Comparison of ENCODE assay signal across 21 cellular contexts in the genomic region with DNA sequence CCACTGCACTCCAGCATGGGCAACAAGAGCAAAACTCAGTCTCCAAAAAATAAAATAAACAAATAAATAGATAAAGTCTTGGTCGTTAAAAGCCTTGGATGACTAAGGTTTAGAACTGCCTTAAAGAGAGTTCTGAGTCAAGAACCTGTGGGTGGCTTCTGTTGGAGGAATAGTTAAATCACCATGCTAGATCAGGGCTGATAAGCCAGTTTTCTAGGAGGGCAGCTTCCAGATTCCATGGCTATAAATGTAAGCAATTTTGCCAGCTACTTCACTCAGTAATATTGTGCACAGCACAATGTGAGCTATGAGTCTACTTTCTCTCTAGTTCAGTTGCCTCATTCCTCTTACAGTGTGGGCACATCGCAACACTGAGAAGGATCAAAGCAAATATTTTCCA.
DNase-seq lines count a peak whose midpoint lies in the region; ATAC-seq, FAIRE-seq and TF ChIP-seq lines count a peak whose summit lies in the region.
"Had no signal": no experiment of that assay in that cellular context is flagged by ENCODE, and none has a peak within 500 bp of the region (broad histone marks: within the 10 kb centered on the region; RNA-seq: fewer than 3 reads in every experiment).

No MANE protein-coding gene starts in this region.

- H3K27ac ChIP-seq in PC-3 (ENCODE audit: low read length) (no peak overlapping the region), H1 (ENCODE audit: low read depth, low read length) (no peak overlapping the region), caudate nucleus (ENCODE audit: low read depth, low read length) (no peak overlapping the region)
- H3K27ac ChIP-seq: coronary artery, heart right ventricle had no signal

- no peak overlapping the region for H3K18ac ChIP-seq in H1 (ENCODE audit: extremely low read depth, low read length)

- no peak overlapping the region for H3K14ac ChIP-seq in H1 (ENCODE audit: insufficient read length)

- H3F3A ChIP-seq in PC-3 (ENCODE audit: low read length, unreplicated experiment) = no peaks in the 10 kb centered on the region

- no peak overlapping the region for H2AK5ac ChIP-seq in H1 (ENCODE audit: low read depth, low read length)

- H3K56ac ChIP-seq in H1 (replicated peaks; ENCODE audit: insufficient read length, low read depth, low read length) = no peak overlapping the region

- 91% methylated on average over 2 of the region's 2 CpGs; no CpG with 5 or more reads in 1 of the 2 experiments for WGBS in H1 (ENCODE audit: extremely low coverage in 1 of 2, insufficient coverage in 1 of 2, insufficient read length in 1 of 2, insufficient replicate concordance in 2 of 2, low coverage in 1 of 2, low lambda C conversion rate in 2 of 2, missing lambda C conversion rate in 1 of 2), 2 experiments

- H2BK120ac ChIP-seq in H1 (replicated peaks; ENCODE audit: low read depth, low read length) = no peak overlapping the region

- ATAC-seq in PC-3 = peak; percentile 55
- ATAC-seq in HG03025 (IDR thresholded peaks at IDR 0.05; ENCODE audit: low FRiP score, unreplicated experiment) = no peak
- no peak for ATAC-seq in GM19455 (IDR thresholded peaks at IDR 0.05; ENCODE audit: unreplicated experiment)
- ATAC-seq in GM21529 (IDR thresholded peaks at IDR 0.05; ENCODE audit: unreplicated experiment) = no peak
- ATAC-seq: heart right ventricle; left lobe of liver; stimulated activated memory B cell treated with anti-CD40 and anti-IgM and Interleukin-4, amounts not matched to agents 10 μg/mL and 1 μg/mL and 100 μg/mL, for 72 hours had no signal

- BruUV-seq in PC-3 (replicated peaks; lab: Mats Ljungman, UMichigan) = no TSS peak

- no peak overlapping the region for H3K4ac ChIP-seq in H1 (replicated peaks; ENCODE audit: insufficient read length, low read depth, low read length)

- H2BK5ac ChIP-seq in H1 (ENCODE audit: low read depth, low read length) = no peak overlapping the region

- H3K23ac ChIP-seq in H1 (ENCODE audit: insufficient read length) = no peak overlapping the region

- no peak overlapping the region for H3K4me2 ChIP-seq in PC-3 (ENCODE audit: low read length)
- H3K4me2 ChIP-seq in H1 (ENCODE audit: insufficient read depth in 1 of 2, low read depth in 2 of 2, low read length in 2 of 2) = no peak overlapping the region
- H3K4me2 ChIP-seq: SK-N-SH had no signal

- H4K8ac ChIP-seq in H1 (ENCODE audit: extremely low read depth, insufficient read depth, low read length) = no peak overlapping the region

- H2BK20ac ChIP-seq in H1 (ENCODE audit: low read length) = no peak overlapping the region

- no peak overlapping the region for H4K5ac ChIP-seq in H1 (ENCODE audit: insufficient read length, low read depth, low read length)

- no peaks in the 10 kb centered on the region for H3K23me2 ChIP-seq in H1 (ENCODE audit: low read depth, low read length)

- no peak for TF ChIP-seq RAD21 in H1 (IDR thresholded peaks at IDR 0.05 in 1 of 2, conservative IDR thresholded peaks at IDR 0.05 in 1 of 2; ENCODE audit: low read depth in 2 of 2, low read length in 2 of 2)

- peak; percentile 48 for DNase-seq in EL
- peak; percentile 71 for DNase-seq in PC-3
- DNase-seq in H1 (ENCODE audit: low read depth in 1 of 2, low spot score in 2 of 2) = no peak
- peak; percentile 12 for DNase-seq in skeletal muscle cell (ENCODE audit: low read depth)
- no peak for DNase-seq in caudate nucleus (lab: John Stamatoyannopoulos, UW)
- DNase-seq: activated B cell treated with CpG ODN at 0.5 μM for 24 hours; activated CD4-positive, alpha-beta T cell treated with anti-CD3 and anti-CD28 coated beads, Interleukin-2, amount 50 U/mL, for 48 hours; activated CD8-positive, alpha-beta memory T cell treated with anti-CD3 and anti-CD28 coated beads, Interleukin-2, amount 50 U/mL, for 48 hours; activated naive CD8-positive, alpha-beta T cell treated with anti-CD3 and anti-CD28 coated beads, Interleukin-2, amount 10 ng/mL, durations not matched to agents 7 days and 5 days; AML-193; CD8-positive, alpha-beta memory T cell; heart right ventricle; NCI-H510A treated with DMSO at 0.1 percent for 48 hours; SK-N-SH had no signal

- no peaks in the 10 kb centered on the region for H3K79me2 ChIP-seq in PC-3 (ENCODE audit: low read length)
- no peaks in the 10 kb centered on the region for H3K79me2 ChIP-seq in H1 (ENCODE audit: control insufficient read depth in 1 of 2, insufficient read depth in 2 of 2, low read length in 2 of 2)

- no peak for TF ChIP-seq EP300 in H1 (IDR thresholded peaks at IDR 0.05; ENCODE audit: borderline replicate concordance in 1 of 2, low read depth in 2 of 2, low read length in 2 of 2)

- H3K4me3 ChIP-seq in PC-3 (ENCODE audit: low read length) (no peak overlapping the region), H1 (ENCODE audit: extremely low read depth in 1 of 4, insufficient read depth in 2 of 4, low read depth in 3 of 4, low read length in 4 of 4) (no peak overlapping the region), skeletal muscle cell (ENCODE audit: low read depth, low read length) (no peak overlapping the region)
- H3K4me3 ChIP-seq: coronary artery, heart right ventricle had no signal

- H3K4me1 ChIP-seq in PC-3 (ENCODE audit: insufficient read depth, low read length) = peaks cover 6% of the 10 kb centered on the region
- no peaks in the 10 kb centered on the region for H3K4me1 ChIP-seq in H1 (replicated peaks in 1 of 4; ENCODE audit: control insufficient read depth in 3 of 4, insufficient read depth in 4 of 4, low read length in 3 of 4)
- H3K4me1 ChIP-seq: heart right ventricle had no signal

- POLR2A ChIA-PET in PC-3 (lab: Charles Lee; ENCODE audit: unreplicated experiment) (interaction anchor here (0.6 kb wide), 1 partner anchor 126 kb away, joined by 14 read pairs; no protein-coding TSS in a partner anchor), H1 (lab: Charles Lee; ENCODE audit: partially characterized antibody) (no interaction called here)

- no peaks in the 10 kb centered on the region for H3K9me2 ChIP-seq in PC-3 (replicated peaks; ENCODE audit: low read length)
- H3K9me2 ChIP-seq: SK-N-SH had no signal

- H3K9ac ChIP-seq in PC-3 (ENCODE audit: low read length) (no peak overlapping the region), H1 (replicated peaks in 1 of 4; ENCODE audit: extremely low read depth in 1 of 4, low read depth in 3 of 4, low read length in 3 of 4) (no peak overlapping the region)
- H3K9ac ChIP-seq: SK-N-SH had no signal

- H3K36me3 ChIP-seq in PC-3 (ENCODE audit: low read depth, low read length) (no peaks in the 10 kb centered on the region), H1 (ENCODE audit: control insufficient read depth in 2 of 4, insufficient read depth in 4 of 4, low read length in 3 of 4) (no peaks in the 10 kb centered on the region)
- H3K36me3 ChIP-seq: heart right ventricle had no signal

- intact Hi-C loops in PC-3 (cut with micrococcal nuclease) = loop anchor here (5.0 to 10.0 kb wide), 3 partner anchors 123 to 1110 kb away; no protein-coding TSS in a partner anchor

- H4K91ac ChIP-seq in H1 (replicated peaks; ENCODE audit: insufficient read length, low read length) = no peak overlapping the region

- H3K79me1 ChIP-seq in H1 (ENCODE audit: low read depth, low read length) = no peaks in the 10 kb centered on the region

- no peak for TF ChIP-seq POLR2A in H1 (IDR thresholded peaks at IDR 0.05; ENCODE audit: control extremely low read depth in 1 of 2, low read depth in 2 of 2, low read length in 2 of 2)

- CTCF ChIA-PET in PC-3 (lab: Charles Lee) = interaction anchor here (0.5 to 1.2 kb wide), 4 partner anchors 134 to 492 kb away, joined by 3 to 5 read pairs (median 3); no protein-coding TSS in a partner anchor
- CTCF ChIA-PET in H1 (lab: Charles Lee; ENCODE audit: partially characterized antibody) = interaction anchor here (0.7 to 1.8 kb wide), 5 partner anchors 169 to 431 kb away, joined by 3 to 9 read pairs (median 4); no protein-coding TSS in a partner anchor

- H2AFZ ChIP-seq in PC-3 (ENCODE audit: low read length) (no peak overlapping the region), H1 (ENCODE audit: low read length) (0 out of 2 replicates have a peak overlapping the region, but pooled peaks have one; percentile 18)

- no peak overlapping the region for H2BK15ac ChIP-seq in H1 (ENCODE audit: low read length)

- no peak for TF ChIP-seq CTCF in PC-3 (conservative IDR thresholded peaks at IDR 0.05; ENCODE audit: low read depth, low read length)
- TF ChIP-seq CTCF in H1 (IDR thresholded peaks at IDR 0.05; ENCODE audit: control extremely low read depth in 1 of 3, insufficient read depth in 1 of 3, low read depth in 1 of 3, low read length in 3 of 3) = no peak

- no peaks in the 10 kb centered on the region for H3K9me3 ChIP-seq in PC-3 (ENCODE audit: low read length)
- H3K9me3 ChIP-seq in H1 (ENCODE audit: insufficient read depth in 2 of 2, low read depth in 1 of 2, low read length in 1 of 2) = no peaks in the 10 kb centered on the region
- H3K9me3 ChIP-seq: heart right ventricle, SK-N-SH had no signal

- no peaks in the 10 kb centered on the region for H4K20me1 ChIP-seq in PC-3 (ENCODE audit: low read length)
- no peaks in the 10 kb centered on the region for H4K20me1 ChIP-seq in H1 (replicated peaks in 1 of 2; ENCODE audit: control insufficient read depth in 1 of 2, insufficient read depth in 2 of 2, low read length in 2 of 2)

- no peaks in the 10 kb centered on the region for H3K27me3 ChIP-seq in PC-3 (ENCODE audit: low read length)
- no peaks in the 10 kb centered on the region for H3K27me3 ChIP-seq in H1 (replicated peaks in 1 of 4; ENCODE audit: control insufficient read depth in 3 of 4, extremely low read depth in 1 of 4, insufficient read depth in 3 of 4, low read length in 3 of 4)
- H3K27me3 ChIP-seq: heart right ventricle had no signal

- no peak overlapping the region for H2BK12ac ChIP-seq in H1 (ENCODE audit: low read depth, low read length)

- no peak for FAIRE-seq in H1 (lab: Jason Lieb, UNC)
- FAIRE-seq: GM12892 had no signal

TF ChIP-seq in H1, 55 proteins besides CTCF, POLR2A, EP300 and RAD21 (continues in another document):
- TF ChIP-seq MAFK (IDR thresholded peaks at IDR 0.05; ENCODE audit: low read depth, low read length) (no peak), KDM4A (IDR thresholded peaks at IDR 0.05; ENCODE audit: low read depth, low read length, severe bottlenecking) (no peak), JUN (IDR thresholded peaks at IDR 0.05; ENCODE audit: low read depth, low read length) (no peak), ATF3 (IDR thresholded peaks at IDR 0.05; ENCODE audit: insufficient read depth, low read depth, low read length) (no peak), NRF1 (IDR thresholded peaks at IDR 0.05; ENCODE audit: low read depth, low read length) (no peak), SIRT6 (IDR thresholded peaks at IDR 0.05; ENCODE audit: low read length) (no peak), TAF1 (IDR thresholded peaks at IDR 0.05; ENCODE audit: low read depth, low read length) (no peak), RNF2 (IDR thresholded peaks at IDR 0.05; ENCODE audit: borderline replicate concordance, low read depth, low read length, missing control alignments, poor library complexity, severe bottlenecking) (no peak), CBX8 (IDR thresholded peaks at IDR 0.05; ENCODE audit: borderline replicate concordance, low read depth, low read length) (no peak), SP2 (IDR thresholded peaks at IDR 0.05; ENCODE audit: low read length) (no peak)

Comparison
In these comparisons a context has a peak if more than half of its experiments do, and no peak if none do; other contexts are left out.
1. DNase-seq: peak in EL (single experiment), PC-3 (single experiment) and skeletal muscle cell (single experiment); none in H1 (0 of 2) and caudate nucleus (0 of 61).